Comparison of ENCODE assay signal across 2 cellular contexts in genomic region chr6:31826793-31827285, GRCh38.
TF ChIP-seq lines count a peak whose summit lies in the region.

No MANE protein-coding gene starts in this region.

TF ChIP-seq in SK-N-SH, 30 proteins besides CTCF, POLR2A, EP300 and RAD21:
- TF ChIP-seq NFIC (IDR thresholded peaks at IDR 0.05; ENCODE audit: borderline replicate concordance) = peak; percentile 26; the same call in 1 of the 2 replicates
- peak; percentile 26; the same call in 1 of the 2 replicates for TF ChIP-seq TAF1 (IDR thresholded peaks at IDR 0.05; ENCODE audit: borderline replicate concordance, low read depth, low read length)
- TF ChIP-seq GABPA (IDR thresholded peaks at IDR 0.05; ENCODE audit: low read depth) = 0 out of 2 replicates have a peak, but pooled peaks have one; percentile 4
- TF ChIP-seq RFX5 (IDR thresholded peaks at IDR 0.05; ENCODE audit: low read length) = no peak
- TF ChIP-seq TEAD4 (IDR thresholded peaks at IDR 0.05; ENCODE audit: borderline replicate concordance, insufficient read depth) = no peak

TF ChIP-seq in liver, 16 proteins besides CTCF, POLR2A, EP300 and RAD21:
- TF ChIP-seq GABPA (IDR thresholded peaks at IDR 0.05 in 1 of 2, conservative IDR thresholded peaks at IDR 0.05 in 1 of 2) = peak in 1 of 2 donors; percentile 5
- peak; percentile 4 for TF ChIP-seq FOXA2 (IDR thresholded peaks at IDR 0.05)
- no peak for TF ChIP-seq REST (IDR thresholded peaks at IDR 0.05)
- no peak for TF ChIP-seq MAX (IDR thresholded peaks at IDR 0.05)
- TF ChIP-seq RXRA (IDR thresholded peaks at IDR 0.05) = no peak
- TF ChIP-seq ZBTB33 (IDR thresholded peaks at IDR 0.05) = no peak
- no peak for TF ChIP-seq YY1 (IDR thresholded peaks at IDR 0.05)
- TF ChIP-seq ATF3 (IDR thresholded peaks at IDR 0.05) = no peak
- no peak for TF ChIP-seq NR2F2 (IDR thresholded peaks at IDR 0.05)
